1 cellular context compared by ENCODE assay signal in the genomic region with DNA sequence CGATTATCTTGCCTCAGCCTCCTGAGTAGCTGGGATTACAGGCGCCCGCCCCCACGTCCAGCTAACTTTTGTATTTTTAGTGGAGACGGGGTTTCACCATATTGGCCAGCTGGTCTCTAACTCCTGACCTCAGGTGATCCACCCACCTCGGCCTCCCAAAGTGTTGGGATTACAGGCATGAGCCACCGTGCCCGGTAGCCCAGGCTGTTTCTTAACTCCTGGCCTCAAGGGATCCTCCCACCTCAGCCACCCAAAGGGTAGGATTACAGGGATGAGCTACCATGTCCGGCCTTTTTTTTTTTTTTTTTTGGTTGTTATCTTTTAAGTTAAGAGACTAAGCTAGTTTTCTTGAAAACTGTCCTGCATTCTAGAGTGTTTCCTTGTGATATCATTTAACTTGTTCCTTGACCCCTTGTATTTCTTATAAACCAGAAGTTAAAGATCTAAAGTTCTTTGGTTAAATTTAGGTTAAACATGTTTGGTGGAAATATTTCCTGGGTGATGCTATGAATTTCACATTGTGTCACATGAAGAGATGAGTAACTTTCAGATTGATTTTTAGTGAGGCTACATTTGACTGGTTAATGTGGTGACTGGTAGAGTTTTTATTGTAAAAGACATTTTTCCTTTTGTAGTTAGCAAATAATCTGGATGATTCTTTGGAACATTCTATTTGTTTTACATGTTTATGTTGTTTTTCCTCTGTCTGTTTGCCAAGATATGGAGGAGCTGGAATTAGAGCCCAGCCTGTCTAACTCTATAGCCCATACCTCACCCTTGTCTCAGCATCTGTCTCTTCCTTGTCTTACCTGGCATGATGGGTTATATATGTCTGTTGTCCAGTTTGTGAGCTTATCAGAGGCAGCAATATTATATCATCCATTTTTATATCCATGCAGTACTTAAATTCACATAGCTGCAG.
TF ChIP-seq lines count a peak whose summit lies in the region.

No MANE protein-coding gene starts in this region.

TF ChIP-seq in A549, 52 proteins besides CTCF, POLR2A, EP300 and RAD21:
- TF ChIP-seq KDM1A (IDR thresholded peaks at IDR 0.05; ENCODE audit: low read depth), result no peak
- TF ChIP-seq, protein P1, sequence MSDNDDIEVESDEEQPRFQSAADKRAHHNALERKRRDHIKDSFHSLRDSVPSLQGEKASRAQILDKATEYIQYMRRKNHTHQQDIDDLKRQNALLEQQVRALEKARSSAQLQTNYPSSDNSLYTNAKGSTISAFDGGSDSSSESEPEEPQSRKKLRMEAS (IDR thresholded peaks at IDR 0.05), result no peak
- TF ChIP-seq NPAS2 (CRISPR knock-in tag; IDR thresholded peaks at IDR 0.05; ENCODE audit: borderline replicate concordance), result no peak
- TF ChIP-seq HOXA7 (CRISPR knock-in tag; IDR thresholded peaks at IDR 0.05), result no peak
- no peak for TF ChIP-seq FOSL2 (IDR thresholded peaks at IDR 0.05)
- no peak for TF ChIP-seq FOSL2 (CRISPR knock-in tag; IDR thresholded peaks at IDR 0.05)
- no peak for TF ChIP-seq RFX5 (IDR thresholded peaks at IDR 0.05)
- TF ChIP-seq RARB (CRISPR knock-in tag; IDR thresholded peaks at IDR 0.05), result no peak
- TF ChIP-seq JUNB (IDR thresholded peaks at IDR 0.05), result no peak
- no peak for TF ChIP-seq SMC3 (IDR thresholded peaks at IDR 0.05)
- TF ChIP-seq CHD4 (IDR thresholded peaks at IDR 0.05; ENCODE audit: borderline replicate concordance), result no peak
- TF ChIP-seq, protein P2, sequence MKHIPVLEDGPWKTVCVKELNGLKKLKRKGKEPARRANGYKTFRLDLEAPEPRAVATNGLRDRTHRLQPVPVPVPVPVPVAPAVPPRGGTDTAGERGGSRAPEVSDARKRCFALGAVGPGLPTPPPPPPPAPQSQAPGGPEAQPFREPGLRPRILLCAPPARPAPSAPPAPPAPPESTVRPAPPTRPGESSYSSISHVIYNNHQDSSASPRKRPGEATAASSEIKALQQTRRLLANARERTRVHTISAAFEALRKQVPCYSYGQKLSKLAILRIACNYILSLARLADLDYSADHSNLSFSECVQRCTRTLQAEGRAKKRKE (CRISPR knock-in tag; IDR thresholded peaks at IDR 0.05; ENCODE audit: low read depth), result no peak
- no peak for TF ChIP-seq JUN (IDR thresholded peaks at IDR 0.05)
- no peak for TF ChIP-seq HDAC2 (IDR thresholded peaks at IDR 0.05)
- TF ChIP-seq RCOR1 (IDR thresholded peaks at IDR 0.05; ENCODE audit: low read depth, low read length), result no peak
- TF ChIP-seq, protein P3, sequence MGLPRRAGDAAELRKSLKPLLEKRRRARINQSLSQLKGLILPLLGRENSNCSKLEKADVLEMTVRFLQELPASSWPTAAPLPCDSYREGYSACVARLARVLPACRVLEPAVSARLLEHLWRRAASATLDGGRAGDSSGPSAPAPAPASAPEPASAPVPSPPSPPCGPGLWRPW (IDR thresholded peaks at IDR 0.05), result no peak
- TF ChIP-seq BHLHE40 (IDR thresholded peaks at IDR 0.05; ENCODE audit: low read depth, low read length), result no peak
- TF ChIP-seq HOXB5 (CRISPR knock-in tag; IDR thresholded peaks at IDR 0.05), result no peak
- TF ChIP-seq, protein P4, sequence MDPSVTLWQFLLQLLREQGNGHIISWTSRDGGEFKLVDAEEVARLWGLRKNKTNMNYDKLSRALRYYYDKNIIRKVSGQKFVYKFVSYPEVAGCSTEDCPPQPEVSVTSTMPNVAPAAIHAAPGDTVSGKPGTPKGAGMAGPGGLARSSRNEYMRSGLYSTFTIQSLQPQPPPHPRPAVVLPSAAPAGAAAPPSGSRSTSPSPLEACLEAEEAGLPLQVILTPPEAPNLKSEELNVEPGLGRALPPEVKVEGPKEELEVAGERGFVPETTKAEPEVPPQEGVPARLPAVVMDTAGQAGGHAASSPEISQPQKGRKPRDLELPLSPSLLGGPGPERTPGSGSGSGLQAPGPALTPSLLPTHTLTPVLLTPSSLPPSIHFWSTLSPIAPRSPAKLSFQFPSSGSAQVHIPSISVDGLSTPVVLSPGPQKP (IDR thresholded peaks at IDR 0.05; ENCODE audit: low read depth, low read length), result no peak
- TF ChIP-seq MYC (IDR thresholded peaks at IDR 0.05; ENCODE audit: borderline replicate concordance, low read length), result no peak
- TF ChIP-seq MAZ (IDR thresholded peaks at IDR 0.05; ENCODE audit: borderline replicate concordance, low read depth, low read length), result no peak
